Comparison of ENCODE assay signal across 8 cellular contexts in the genomic region with DNA sequence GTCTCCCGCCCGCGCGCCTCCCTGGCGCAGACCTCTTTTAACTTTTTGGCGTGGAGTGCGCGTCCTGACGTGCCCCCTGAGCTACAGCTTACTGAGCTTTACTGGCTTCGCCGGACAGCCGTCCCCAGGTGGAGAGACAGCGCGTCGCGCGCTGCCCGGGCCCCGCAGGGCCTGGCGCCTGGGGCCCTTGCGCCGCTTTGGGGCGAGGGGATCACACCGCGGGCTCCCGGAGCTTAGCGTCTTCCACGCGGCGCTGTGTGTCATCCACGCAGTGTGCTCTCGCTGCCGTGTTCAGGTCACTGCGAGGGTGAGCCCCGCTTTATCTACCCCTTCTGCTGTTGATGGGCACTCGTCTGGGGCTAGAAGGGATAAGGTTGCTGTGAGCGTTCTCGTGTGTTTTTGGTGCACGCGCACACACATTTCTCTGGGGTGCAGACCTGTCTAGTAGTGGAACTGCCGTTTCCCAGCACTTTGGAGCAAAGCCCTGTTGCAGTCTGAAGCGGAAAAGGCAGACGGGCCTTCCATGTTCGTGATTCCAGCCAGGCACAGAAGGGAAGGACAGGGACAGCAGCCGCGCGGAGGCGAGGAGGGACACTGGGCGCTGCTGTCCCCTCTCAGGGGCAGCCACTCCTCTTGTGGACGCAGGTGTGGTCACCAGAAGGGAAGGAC. TPM values are rescaled to one million over a fixed set of nuclear protein-coding genes. Genes with fewer than 3 reads are reported as not detected.
A peak's percentile ranks its signal among the peaks of the same experiment; 100 is the strongest.
DNase-seq lines count a peak whose midpoint lies in the region; ATAC-seq and TF ChIP-seq lines count a peak whose summit lies in the region.

No MANE protein-coding gene starts in this region.

- DNase-seq in H7, result peak; percentile 29
- DNase-seq in putamen (ENCODE audit: low spot score), result peak; percentile 16
- DNase-seq in NCI-H2196 treated with DMSO at 0.1 percent for 48 hours (lab: John Stamatoyannopoulos, UW; ENCODE audit: unreplicated experiment), result no peak
- no peak for DNase-seq in AG20443 (ENCODE audit: low spot score)
- no peak for DNase-seq in stimulated activated effector memory CD8-positive, alpha-beta T cell treated with anti-CD3 and anti-CD28 coated beads, Interleukin-12 subunit alpha, Interleukin-12 subunit beta, amount 100 ng/mL, for 72 hours (ENCODE audit: low spot score in 2 of 2)

- H3K27me3 ChIP-seq in H7 (ENCODE audit: control insufficient read depth, insufficient read depth, low read length) (peaks cover 21% of the 10 kb centered on the region), iPS-15b (ENCODE audit: control insufficient read depth, insufficient read depth, low read length) (peaks cover 53% of the 10 kb centered on the region)

- H3K4me1 ChIP-seq in iPS-15b (ENCODE audit: control insufficient read depth, insufficient read depth, low read length), result no peaks in the 10 kb centered on the region

- H3K4me3 ChIP-seq in H7 (ENCODE audit: insufficient read depth, low read depth, low read length) (peak overlapping the region; percentile 50), iPS-15b (ENCODE audit: low read depth, low read length) (peak overlapping the region; percentile 61)

- ATAC-seq in GM18867 (IDR thresholded peaks at IDR 0.05; ENCODE audit: unreplicated experiment), result no peak
- ATAC-seq in stimulated activated effector memory CD8-positive, alpha-beta T cell treated with anti-CD3 and anti-CD28 coated beads, Interleukin-12 subunit alpha, Interleukin-12 subunit beta, amount 100 ng/mL, for 72 hours, result no peak

- H3K27me3 Mint-ChIP-seq in brain, result peaks cover 71% of the 10 kb centered on the region

- H3K36me3 Mint-ChIP-seq in brain, result no peaks in the 10 kb centered on the region
- no peaks in the 10 kb centered on the region for H3K36me3 Mint-ChIP-seq in stimulated activated effector memory CD8-positive, alpha-beta T cell treated with anti-CD3 and anti-CD28 coated beads, Interleukin-12 subunit alpha, Interleukin-12 subunit beta, amount 100 ng/mL, for 72 hours

- peaks cover 0 to 10% (median 2%) of the 10 kb centered on the region in 5 experiments for H3K9me3 Mint-ChIP-seq in brain
- no peaks in the 10 kb centered on the region for H3K9me3 Mint-ChIP-seq in stimulated activated effector memory CD8-positive, alpha-beta T cell treated with anti-CD3 and anti-CD28 coated beads, Interleukin-12 subunit alpha, Interleukin-12 subunit beta, amount 100 ng/mL, for 72 hours

- no peaks in the 10 kb centered on the region for H3K9me3 ChIP-seq in iPS-15b (ENCODE audit: control insufficient read depth, insufficient read depth, low read length)

- H3K4me3 Mint-ChIP-seq in brain, result peak overlapping the region; percentile 73 to 77 (median 73)
- no peak overlapping the region for H3K4me3 Mint-ChIP-seq in stimulated activated effector memory CD8-positive, alpha-beta T cell treated with anti-CD3 and anti-CD28 coated beads, Interleukin-12 subunit alpha, Interleukin-12 subunit beta, amount 100 ng/mL, for 72 hours

- H3K9ac ChIP-seq in iPS-15b (ENCODE audit: low read depth, low read length), result no peak overlapping the region

- H3K36me3 ChIP-seq in H7 (replicated peaks; ENCODE audit: control insufficient read depth, insufficient read depth, low read length) (no peaks in the 10 kb centered on the region), iPS-15b (ENCODE audit: control insufficient read depth, insufficient read depth, low read length) (no peaks in the 10 kb centered on the region)

- peaks cover 28% of the 10 kb centered on the region for H3K4me1 Mint-ChIP-seq in brain
- H3K4me1 Mint-ChIP-seq in stimulated activated effector memory CD8-positive, alpha-beta T cell treated with anti-CD3 and anti-CD28 coated beads, Interleukin-12 subunit alpha, Interleukin-12 subunit beta, amount 100 ng/mL, for 72 hours, result peaks cover 13% of the 10 kb centered on the region

- TF ChIP-seq CTCF in brain (conservative IDR thresholded peaks at IDR 0.05), result no peak

- H3K27ac Mint-ChIP-seq in brain, result peak overlapping the region in 3 of 5 experiments; percentile 29 to 85 (median 68)
- no peak overlapping the region for H3K27ac Mint-ChIP-seq in stimulated activated effector memory CD8-positive, alpha-beta T cell treated with anti-CD3 and anti-CD28 coated beads, Interleukin-12 subunit alpha, Interleukin-12 subunit beta, amount 100 ng/mL, for 72 hours

RNA-seq across cellular contexts. Expression of gene ALDH1L1, which starts 33.1 kb away (rescaled TPM):
- 0.15 and 0.28 TPM in 2 replicates for total RNA-seq in H7 (2014; rRNA removed; shearing (Covaris generic))
- 25.0 TPM for polyA plus RNA-seq in brain (ENCODE audit: insufficient read depth, low read depth, low replicate concordance)

Comparison
In these comparisons a context has a peak if more than half of its experiments do, and no peak if none do; other contexts are left out.
1. DNase-seq: peak in H7 (single experiment) and putamen (single experiment); none in NCI-H2196 treated with DMSO at 0.1 percent for 48 hours (single experiment), AG20443 (single experiment) and stimulated activated effector memory CD8-positive, alpha-beta T cell treated with anti-CD3 and anti-CD28 coated beads, Interleukin-12 subunit alpha, Interleukin-12 subunit beta, amount 100 ng/mL, for 72 hours (0 of 2).